Comparison of ENCODE assay signal across 12 cellular contexts in the genomic region with DNA sequence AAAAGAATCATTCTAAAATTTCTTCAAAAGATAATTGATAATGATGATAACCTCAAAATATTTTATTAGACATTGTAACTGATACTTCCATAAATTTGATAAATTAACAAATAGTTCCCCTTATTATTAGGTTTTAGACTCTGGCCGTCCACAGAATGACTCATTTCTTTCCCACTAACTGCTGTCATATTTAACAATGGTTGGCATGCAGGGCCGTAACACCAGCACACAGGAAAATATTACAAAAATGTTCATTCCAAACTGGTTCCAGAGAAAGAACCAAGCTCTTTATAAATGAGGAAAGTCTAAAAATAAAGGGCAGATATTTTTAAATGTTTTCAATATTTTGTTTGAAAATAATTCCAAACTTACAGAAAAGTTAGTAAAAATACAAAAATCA. TPM values are rescaled to one million over a fixed set of nuclear protein-coding genes. Genes with fewer than 3 reads are reported as not detected.
A peak's percentile ranks its signal among the peaks of the same experiment; 100 is the strongest.
DNase-seq lines count a peak whose midpoint lies in the region; ATAC-seq and TF ChIP-seq lines count a peak whose summit lies in the region.
"Had no signal": no experiment of that assay in that cellular context is flagged by ENCODE, and none has a peak within 500 bp of the region (broad histone marks: within the 10 kb centered on the region; RNA-seq: fewer than 3 reads in every experiment).

No MANE protein-coding gene starts in this region.

- H3K36me3 Mint-ChIP-seq in mesothelial cell of epicardium = peaks cover 27% of the 10 kb centered on the region
- peaks cover 8% of the 10 kb centered on the region for H3K36me3 Mint-ChIP-seq in natural killer cell treated with Interleukin-12 subunit alpha and Interleukin-12 subunit beta and Interleukin-15 and Interleukin-18, amount 100 ng/mL, for 72 hours

- DNase-seq in AG09309 (ENCODE audit: low read depth) = peak; percentile 32
- peak in 1 of 2 experiments; percentile 77 for DNase-seq in SJSA1 (ENCODE audit: low read depth in 1 of 2, low spot score in 2 of 2)
- DNase-seq in fibroblast of lung (ENCODE audit: low read depth in 2 of 2) = peak; percentile 44 to 86
- no peak for DNase-seq in mesothelial cell of epicardium (ENCODE audit: low spot score in 2 of 2, unreplicated experiment in 2 of 2)
- no peak for DNase-seq in natural killer cell treated with Interleukin-12 subunit alpha and Interleukin-12 subunit beta and Interleukin-15 and Interleukin-18, amount 100 ng/mL, for 72 hours (ENCODE audit: low spot score)
- no peak for DNase-seq in germinal center (ENCODE audit: low spot score)
- no peak for DNase-seq in SKM-1 (lab: John Stamatoyannopoulos, UW; ENCODE audit: unreplicated experiment)
- DNase-seq: activated CD8-positive, alpha-beta T cell treated with anti-CD3 and anti-CD28 coated beads, Interleukin-2, amount 10 ng/mL, durations not matched to agents 7 days and 5 days had no signal

- H3K9ac ChIP-seq in fibroblast of lung (ENCODE audit: insufficient read depth, low read length) = no peak overlapping the region

- H3K9me3 ChIP-seq in SJSA1 (replicated peaks) (no peaks in the 10 kb centered on the region), fibroblast of lung (ENCODE audit: control insufficient read depth, insufficient read depth, low read depth, low read length) (no peaks in the 10 kb centered on the region)

- no peaks in the 10 kb centered on the region for H4K20me1 ChIP-seq in fibroblast of lung (ENCODE audit: control insufficient read depth, extremely low read depth, insufficient read depth, low read length)

- H3K4me1 Mint-ChIP-seq in mesothelial cell of epicardium = peaks cover 22% of the 10 kb centered on the region
- H3K4me1 Mint-ChIP-seq in natural killer cell treated with Interleukin-12 subunit alpha and Interleukin-12 subunit beta and Interleukin-15 and Interleukin-18, amount 100 ng/mL, for 72 hours (ENCODE audit: low read depth in 2 of 2) = no peaks in the 10 kb centered on the region
- H3K4me1 Mint-ChIP-seq: B cell had no signal

- H3K36me3 ChIP-seq in SJSA1 (peaks cover 13% of the 10 kb centered on the region), fibroblast of lung (ENCODE audit: control insufficient read depth, insufficient read depth, low read length) (no peaks in the 10 kb centered on the region)

- ATAC-seq in natural killer cell treated with Interleukin-12 subunit alpha and Interleukin-12 subunit beta and Interleukin-15 and Interleukin-18, amount 100 ng/mL, for 72 hours = no peak
- ATAC-seq in GM18505 (IDR thresholded peaks at IDR 0.05; ENCODE audit: unreplicated experiment) = no peak
- ATAC-seq: activated CD8-positive, alpha-beta T cell treated with anti-CD3 and anti-CD28 coated beads, Interleukin-2, amount 10 ng/mL, durations not matched to agents 7 days and 5 days had no signal

- H3K27me3 Mint-ChIP-seq in mesothelial cell of epicardium (ENCODE audit: low read depth) = no peaks in the 10 kb centered on the region
- H3K27me3 Mint-ChIP-seq in natural killer cell treated with Interleukin-12 subunit alpha and Interleukin-12 subunit beta and Interleukin-15 and Interleukin-18, amount 100 ng/mL, for 72 hours = no peaks in the 10 kb centered on the region

- TF ChIP-seq CTCF in AG09309 (IDR thresholded peaks at IDR 0.05; ENCODE audit: control insufficient read depth, insufficient read depth, low read depth, low read length, missing control alignments) (no peak), fibroblast of lung (conservative IDR thresholded peaks at IDR 0.05 in 1 of 2, IDR thresholded peaks at IDR 0.05 in 1 of 2; ENCODE audit: low read depth in 1 of 2, low read length in 2 of 2) (no peak), mesothelial cell of epicardium (IDR thresholded peaks at IDR 0.05; ENCODE audit: unreplicated experiment) (no peak)

- H3K27ac ChIP-seq in SJSA1 (peak overlapping the region; percentile 81), fibroblast of lung (ENCODE audit: insufficient read depth, low read length) (no peak overlapping the region)
- H3K27ac ChIP-seq: SK-N-MC had no signal

- TF ChIP-seq POLR2A in GM18505 (IDR thresholded peaks at IDR 0.05; ENCODE audit: borderline replicate concordance, extremely low read depth, insufficient read depth, insufficient read length) = no peak

- no peak overlapping the region for H3K4me3 Mint-ChIP-seq in mesothelial cell of epicardium
- H3K4me3 Mint-ChIP-seq in natural killer cell treated with Interleukin-12 subunit alpha and Interleukin-12 subunit beta and Interleukin-15 and Interleukin-18, amount 100 ng/mL, for 72 hours = no peak overlapping the region
- H3K4me3 Mint-ChIP-seq: activated CD8-positive, alpha-beta T cell treated with anti-CD3 and anti-CD28 coated beads, Interleukin-2, amount 10 ng/mL, durations not matched to agents 7 days and 5 days; B cell; neural crest cell had no signal

- peak overlapping the region; percentile 64 for H3K27ac Mint-ChIP-seq in mesothelial cell of epicardium
- no peak overlapping the region for H3K27ac Mint-ChIP-seq in natural killer cell treated with Interleukin-12 subunit alpha and Interleukin-12 subunit beta and Interleukin-15 and Interleukin-18, amount 100 ng/mL, for 72 hours
- H3K27ac Mint-ChIP-seq: activated CD8-positive, alpha-beta T cell treated with anti-CD3 and anti-CD28 coated beads, Interleukin-2, amount 10 ng/mL, durations not matched to agents 7 days and 5 days; B cell had no signal

- H3K4me3 ChIP-seq in AG09309 (ENCODE audit: control insufficient read depth, low read depth, low read length) (no peak overlapping the region), SJSA1 (no peak overlapping the region), fibroblast of lung (replicated peaks in 1 of 4; ENCODE audit: control extremely low read depth in 1 of 4, insufficient read depth in 1 of 4, low read depth in 3 of 4, low read length in 4 of 4) (peak overlapping the region in 1 of 4 experiments; percentile 12)
- H3K4me3 ChIP-seq: SK-N-MC had no signal

- peak overlapping the region; percentile 59 for H3K4me2 ChIP-seq in fibroblast of lung (ENCODE audit: extremely low read depth, insufficient read depth, low read length)

- H3K27me3 ChIP-seq in SJSA1 (replicated peaks) (no peaks in the 10 kb centered on the region), fibroblast of lung (ENCODE audit: control insufficient read depth, insufficient read depth, low read length) (no peaks in the 10 kb centered on the region)

- peaks cover 63% of the 10 kb centered on the region for H3K79me2 ChIP-seq in fibroblast of lung (ENCODE audit: control insufficient read depth, insufficient read depth, low read length)

- no peak overlapping the region for H2AFZ ChIP-seq in fibroblast of lung (ENCODE audit: low read length)

- H3K9me3 Mint-ChIP-seq in mesothelial cell of epicardium = peaks cover 36% of the 10 kb centered on the region
- H3K9me3 Mint-ChIP-seq in natural killer cell treated with Interleukin-12 subunit alpha and Interleukin-12 subunit beta and Interleukin-15 and Interleukin-18, amount 100 ng/mL, for 72 hours = peaks cover 16% of the 10 kb centered on the region

- H3K4me1 ChIP-seq in SJSA1 (replicated peaks) (peaks cover 26% of the 10 kb centered on the region), fibroblast of lung (ENCODE audit: control insufficient read depth, extremely low read depth, insufficient read depth, low read length) (peaks cover 9% of the 10 kb centered on the region)

RNA-seq across cellular contexts. Expression of gene WDFY3, which starts 28.2 kb away (rescaled TPM):
- total RNA-seq in SJSA1 (2014; rRNA removed; shearing (Covaris generic)) = 41.6 and 49.7 TPM in 2 replicates
- total RNA-seq in fibroblast of lung = 64.5 and 88.8 TPM in 2 replicates
- 23.1 and 26.8 TPM in 2 replicates for polyA plus RNA-seq in fibroblast of lung
- polyA plus RNA-seq in fibroblast of lung (2012) = 11.5 and 15.8 TPM in 2 replicates
- polyA minus RNA-seq in fibroblast of lung (ENCODE audit: low replicate concordance) = 59.6 and 66.6 TPM in 2 replicates
- total RNA-seq in mesothelial cell of epicardium = 102 to 115 TPM (median 104 TPM) in 3 replicates
- total RNA-seq in natural killer cell treated with Interleukin-12 subunit alpha and Interleukin-12 subunit beta and Interleukin-15 and Interleukin-18, amount 100 ng/mL, for 72 hours = under 1 TPM; 0.21 to 0.59 TPM
- total RNA-seq: activated CD8-positive, alpha-beta T cell treated with anti-CD3 and anti-CD28 coated beads, Interleukin-2, amount 10 ng/mL, durations not matched to agents 7 days and 5 days had no signal

Comparison
In these comparisons a context has a peak if more than half of its experiments do, and no peak if none do; other contexts are left out.
1. DNase-seq: peak in AG09309 (single experiment) and fibroblast of lung (2 of 2); none in mesothelial cell of epicardium (0 of 2), natural killer cell treated with Interleukin-12 subunit alpha and Interleukin-12 subunit beta and Interleukin-15 and Interleukin-18, amount 100 ng/mL, for 72 hours (single experiment), germinal center (single experiment) and SKM-1 (single experiment).
2. RNA of gene WDFY3, which starts 28.2 kb away (total RNA-seq): 102 to 115 TPM in mesothelial cell of epicardium, 64.5 to 88.8 TPM in fibroblast of lung and 41.6 to 49.7 TPM in SJSA1; 0.21 to 0.59 TPM in natural killer cell treated with Interleukin-12 subunit alpha and Interleukin-12 subunit beta and Interleukin-15 and Interleukin-18, amount 100 ng/mL, for 72 hours; every median in the first group is over 10 times any median in the second.